Comparison of ENCODE assay signal across 8 cellular contexts in genomic region chr16:89315791-89316581, GRCh38.
DNase-seq lines count a peak whose midpoint lies in the region; ATAC-seq and TF ChIP-seq lines count a peak whose summit lies in the region.

No MANE protein-coding gene starts in this region.

- H3K27me3 ChIP-seq in smooth muscle cell (ENCODE audit: low read depth) = no peaks in the 10 kb centered on the region

- peaks cover 90% of the 10 kb centered on the region for H3K79me2 ChIP-seq in smooth muscle cell (ENCODE audit: low read depth)

- no peak overlapping the region for H3K4me3 ChIP-seq in smooth muscle cell

- peak overlapping the region; percentile 45 for H3K27ac ChIP-seq in smooth muscle cell (ENCODE audit: low read depth)

- no peaks in the 10 kb centered on the region for H3K9me3 ChIP-seq in smooth muscle cell (replicated peaks; ENCODE audit: low read depth)

- DNase-seq in EH (ENCODE audit: low read depth) (peak; percentile 89), MV-4-11 (lab: John Stamatoyannopoulos, UW) (peak; percentile 40), fibroblast of gingiva (ENCODE audit: low read depth) (peak; percentile 32), smooth muscle cell (lab: John Stamatoyannopoulos, UW; ENCODE audit: unreplicated experiment) (no peak), cerebellar cortex (ENCODE audit: low spot score) (no peak)
- DNase-seq in activated CD8-positive, alpha-beta memory T cell treated with anti-CD3 and anti-CD28 coated beads, Interleukin-2, amount 50 U/mL, for 1 hour (ENCODE audit: extremely low read depth) = peak; percentile 67

- WGBS in smooth muscle cell (ENCODE audit: low lambda C conversion rate) = 80% methylated on average over 20 of the region's 20 CpGs

- H3F3A ChIP-seq in smooth muscle cell (ENCODE audit: low read depth) = peaks cover 23% of the 10 kb centered on the region

- ATAC-seq in GM18517 (IDR thresholded peaks at IDR 0.05; ENCODE audit: unreplicated experiment) = no peak
- ATAC-seq in HG03521 (IDR thresholded peaks at IDR 0.05; ENCODE audit: unreplicated experiment) = no peak

- no peak overlapping the region for H3K4me2 ChIP-seq in smooth muscle cell

- no peak overlapping the region for H3K9ac ChIP-seq in smooth muscle cell (ENCODE audit: low read depth)

- H4K20me1 ChIP-seq in smooth muscle cell (ENCODE audit: low read depth) = peaks cover 100% of the 10 kb centered on the region

- H3K36me3 ChIP-seq in smooth muscle cell (ENCODE audit: low read depth) = no peaks in the 10 kb centered on the region

- H3K4me1 ChIP-seq in smooth muscle cell (ENCODE audit: low read depth) = peaks cover 13% of the 10 kb centered on the region

- no peak overlapping the region for H2AFZ ChIP-seq in smooth muscle cell (ENCODE audit: low read depth)

- TF ChIP-seq CTCF in smooth muscle cell (IDR thresholded peaks at IDR 0.05; ENCODE audit: borderline replicate concordance, insufficient read depth, poor library complexity, severe bottlenecking) = no peak

Comparison
In these comparisons a context has a peak if more than half of its experiments do, and no peak if none do; other contexts are left out.
1. DNase-seq: peak in EH (single experiment), MV-4-11 (single experiment), activated CD8-positive, alpha-beta memory T cell treated with anti-CD3 and anti-CD28 coated beads, Interleukin-2, amount 50 U/mL, for 1 hour (single experiment) and fibroblast of gingiva (single experiment); none in smooth muscle cell (single experiment) and cerebellar cortex (single experiment).